In the genomic region with DNA sequence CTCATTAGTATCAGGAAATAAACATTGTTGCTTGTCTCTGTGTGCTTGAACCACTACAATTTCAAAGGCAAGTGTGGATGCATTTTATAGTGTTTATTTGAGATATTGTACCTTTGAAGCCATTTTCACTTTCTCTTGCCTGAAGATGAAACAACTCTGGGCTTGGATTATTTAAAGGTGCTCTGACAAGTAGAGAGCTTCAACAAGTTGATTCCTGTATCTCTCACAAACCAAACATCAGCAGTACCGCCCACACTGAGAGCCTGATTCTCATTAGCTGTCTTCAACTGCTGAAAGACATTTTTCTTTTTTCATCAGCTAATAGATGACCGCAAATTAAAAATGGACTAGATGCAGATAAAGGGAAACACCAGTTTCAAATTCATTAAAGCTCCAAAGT, we compare ENCODE assay signal across 30 cellular contexts. TPM values are rescaled to one million over a fixed set of nuclear protein-coding genes. Genes with fewer than 3 reads are reported as not detected.
"Had no signal": no experiment of that assay in that cellular context is flagged by ENCODE, and none has a peak within 500 bp of the region (broad histone marks: within the 10 kb centered on the region; RNA-seq: fewer than 3 reads in every experiment).

No MANE protein-coding gene starts in this region.

- DNase-seq: activated CD8-positive, alpha-beta memory T cell treated with anti-CD3 and anti-CD28 coated beads, Interleukin-2, amount 50 U/mL, for 4 hours; activated T-cell treated with anti-CD3 and anti-CD28 coated beads, Interleukin-2, amount 50 U/mL, for 24 hours; anterior cingulate cortex; body of pancreas; dorsolateral prefrontal cortex; effector memory CD8-positive, alpha-beta T cell; heart right ventricle; kidney; lower lobe of right lung; naive B cell; retina; sigmoid colon; stimulated activated CD4-positive, alpha-beta T cell treated with anti-CD3 and anti-CD28 coated beads, Interleukin-2, amount 100 ng/mL, for 48 hours; stimulated activated CD8-positive, alpha-beta memory T cell treated with anti-CD3 and anti-CD28 coated beads, Interleukin-4, amount 100 ng/mL, for 48 hours; stimulated activated naive B cell treated with anti-CD40 and anti-IgM and Interleukin-4, amounts not matched to agents 10 μg/mL and 1 μg/mL and 100 μg/mL, for 72 hours; T-helper 1 cell; T-helper 9 cell; testis; trophoblast cell had no signal

- H3K9me3 ChIP-seq: body of pancreas, heart right ventricle, lower lobe of right lung, sigmoid colon, testis, vagina had no signal

- H3K27ac ChIP-seq: body of pancreas, dorsolateral prefrontal cortex, heart right ventricle, lower lobe of right lung, sigmoid colon, testis, vagina had no signal

- H3K27me3 Mint-ChIP-seq: activated T-cell treated with anti-CD3 and anti-CD28 coated beads, Interleukin-2, amount 50 U/mL, for 24 hours; activated T-helper 17 cell treated with anti-CD3 and anti-CD28 coated beads, Interleukin-2, amount 50 U/mL, for 72 hours had no signal

- ATAC-seq: activated T-helper 17 cell treated with anti-CD3 and anti-CD28 coated beads, Interleukin-2, amount 50 U/mL, for 72 hours; body of pancreas; effector memory CD8-positive, alpha-beta T cell; heart right ventricle; left lobe of liver; lower lobe of right lung; stimulated activated naive B cell treated with anti-CD40 and anti-IgM and Interleukin-4, amounts not matched to agents 10 μg/mL and 1 μg/mL and 100 μg/mL, for 72 hours had no signal

- H3K4me3 Mint-ChIP-seq: activated T-cell treated with anti-CD3 and anti-CD28 coated beads, Interleukin-2, amount 50 U/mL, for 24 hours; activated T-helper 17 cell treated with anti-CD3 and anti-CD28 coated beads, Interleukin-2, amount 50 U/mL, for 72 hours; central memory CD8-positive, alpha-beta T cell; effector memory CD8-positive, alpha-beta T cell; neural crest cell; stimulated activated naive B cell treated with anti-CD40 and anti-IgM and Interleukin-4, amounts not matched to agents 10 μg/mL and 1 μg/mL and 100 μg/mL, for 72 hours had no signal

- H3K4me3 ChIP-seq: body of pancreas, dorsolateral prefrontal cortex, heart right ventricle, lower lobe of right lung, sigmoid colon, testis had no signal

- H3K4me1 ChIP-seq: lower lobe of right lung, testis had no signal

- H3K36me3 ChIP-seq: heart right ventricle, lower lobe of right lung, sigmoid colon, vagina had no signal

- H3K27me3 ChIP-seq: body of pancreas, sigmoid colon, testis, vagina had no signal

- H3K4me1 Mint-ChIP-seq: activated T-helper 17 cell treated with anti-CD3 and anti-CD28 coated beads, Interleukin-2, amount 50 U/mL, for 72 hours; central memory CD8-positive, alpha-beta T cell; naive B cell; neural crest cell; stimulated activated naive B cell treated with anti-CD40 and anti-IgM and Interleukin-4, amounts not matched to agents 10 μg/mL and 1 μg/mL and 100 μg/mL, for 72 hours had no signal

- H3K36me3 Mint-ChIP-seq: naive B cell; stimulated activated naive B cell treated with anti-CD40 and anti-IgM and Interleukin-4, amounts not matched to agents 10 μg/mL and 1 μg/mL and 100 μg/mL, for 72 hours had no signal

- H3K9me3 Mint-ChIP-seq: activated T-cell treated with anti-CD3 and anti-CD28 coated beads, Interleukin-2, amount 50 U/mL, for 24 hours; activated T-helper 17 cell treated with anti-CD3 and anti-CD28 coated beads, Interleukin-2, amount 50 U/mL, for 72 hours; central memory CD8-positive, alpha-beta T cell; effector memory CD8-positive, alpha-beta T cell; naive B cell; neural crest cell; stimulated activated naive B cell treated with anti-CD40 and anti-IgM and Interleukin-4, amounts not matched to agents 10 μg/mL and 1 μg/mL and 100 μg/mL, for 72 hours had no signal

- H3K27ac Mint-ChIP-seq: activated T-cell treated with anti-CD3 and anti-CD28 coated beads, Interleukin-2, amount 50 U/mL, for 24 hours; activated T-helper 17 cell treated with anti-CD3 and anti-CD28 coated beads, Interleukin-2, amount 50 U/mL, for 72 hours; effector memory CD8-positive, alpha-beta T cell; naive B cell; stimulated activated naive B cell treated with anti-CD40 and anti-IgM and Interleukin-4, amounts not matched to agents 10 μg/mL and 1 μg/mL and 100 μg/mL, for 72 hours had no signal

RNA-seq across cellular contexts. Expression of a gene that starts 0.8 kb away (rescaled TPM):
- total RNA-seq: endothelial cell of umbilical vein, fibroblast of villous mesenchyme, heart right ventricle, left lobe of liver, lower lobe of right lung, mesenteric fat pad, mucosa of gallbladder, osteoblast, posterior vena cava had no signal
- polyA plus RNA-seq: endothelial cell of umbilical vein had no signal
